Comparison of ENCODE assay signal across 8 cellular contexts in the genomic region with DNA sequence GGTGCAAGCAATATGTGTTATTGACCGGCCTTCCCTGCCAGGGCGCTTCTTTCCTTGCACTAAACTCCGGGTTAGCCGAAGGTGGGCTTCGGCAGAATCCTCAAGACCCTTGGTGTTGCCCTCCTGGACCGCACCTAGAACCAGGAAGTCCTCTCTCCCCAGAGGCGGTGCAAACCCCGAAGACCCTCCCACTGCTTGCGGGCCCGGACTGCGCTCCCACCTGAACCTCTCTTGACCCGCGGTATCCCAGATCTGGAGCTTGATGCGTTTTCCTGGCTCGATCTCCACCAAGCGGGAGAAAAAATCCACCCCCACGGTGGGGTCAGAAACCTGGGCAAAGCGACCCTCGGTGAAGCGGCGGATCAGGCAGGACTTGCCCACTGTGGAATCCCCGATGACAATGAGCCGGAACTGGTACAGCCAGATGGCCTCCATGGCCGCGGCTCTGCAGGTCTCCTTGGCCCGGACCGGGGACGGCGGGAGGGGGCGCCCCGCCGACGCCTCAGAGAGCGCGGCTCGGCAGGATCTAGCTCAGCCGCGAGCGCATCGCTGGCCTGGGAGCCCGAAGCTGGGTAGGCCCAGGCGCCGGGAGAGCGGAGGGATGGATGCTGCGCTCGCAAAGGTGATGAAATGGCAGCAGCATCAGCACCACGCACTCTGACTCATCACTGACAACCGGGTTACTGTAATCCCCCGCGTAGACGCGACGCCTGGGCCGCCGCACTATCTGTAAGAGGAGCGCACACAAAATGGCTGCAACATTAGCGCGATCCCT. TPM values are rescaled to one million over a fixed set of nuclear protein-coding genes. Genes with fewer than 3 reads are reported as not detected.
DNase-seq lines count a peak whose midpoint lies in the region; ATAC-seq and TF ChIP-seq lines count a peak whose summit lies in the region.

A gene with protein sequence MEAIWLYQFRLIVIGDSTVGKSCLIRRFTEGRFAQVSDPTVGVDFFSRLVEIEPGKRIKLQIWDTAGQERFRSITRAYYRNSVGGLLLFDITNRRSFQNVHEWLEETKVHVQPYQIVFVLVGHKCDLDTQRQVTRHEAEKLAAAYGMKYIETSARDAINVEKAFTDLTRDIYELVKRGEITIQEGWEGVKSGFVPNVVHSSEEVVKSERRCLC (minus strand): TSS at position 638 of the 775 bp plus-strand sequence. CDS start 203 bp downstream, at position 435.

- TF ChIP-seq CTCF in RWPE1 (conservative IDR thresholded peaks at IDR 0.05; ENCODE audit: low read depth) (no peak), omental fat pad (IDR thresholded peaks at IDR 0.05) (no peak)

- H3K4me3 ChIP-seq in HUES6 (ENCODE audit: low read depth, low read length): peak within 1 kb of the TSS; percentile 79

- no peaks in the 10 kb centered on the region for H3K27me3 ChIP-seq in HUES6 (ENCODE audit: control insufficient read depth, insufficient read depth, low read length)

- H3K4me1 ChIP-seq in HUES6 (ENCODE audit: control insufficient read depth, insufficient read depth, low read length): no peaks in the 10 kb centered on the region

- POLR2A ChIA-PET in RWPE1 (lab: Yijun Ruan, JAX; ENCODE audit: low non-redundant PET): no interaction called here

- peaks cover 17% of the 10 kb centered on the region; the same call in 1 of the 2 replicates for H3K9me3 ChIP-seq in HUES6 (ENCODE audit: control insufficient read depth, insufficient read depth, low read depth, low read length)

- peak within 1 kb of the TSS; percentile 77 for H3K9ac ChIP-seq in HUES6 (ENCODE audit: low read length)

- ATAC-seq in GM21390 (IDR thresholded peaks at IDR 0.05; ENCODE audit: unreplicated experiment): peak; percentile 90
- ATAC-seq in omental fat pad (ENCODE audit: low FRiP score): peak; percentile 68

- no peak within 1 kb of the TSS for H3K27ac ChIP-seq in HUES6 (ENCODE audit: low read depth, low read length)
- no peak within 1 kb of the TSS for H3K27ac ChIP-seq in RWPE1
- peak within 1 kb of the TSS; percentile 30 for H3K27ac ChIP-seq in temporal lobe (ENCODE audit: low read depth, low read length)

- no peaks in the 10 kb centered on the region; the same call in 1 of the 2 replicates for H3K36me3 ChIP-seq in HUES6 (ENCODE audit: control insufficient read depth, insufficient read depth, low read length)

- DNase-seq in DMS 273 treated with DMSO at 0.1 percent for 48 hours (lab: John Stamatoyannopoulos, UW) (peak; percentile 66), RWPE1 (ENCODE audit: low spot score) (peak; percentile 30), activated gamma-delta T cell treated with Interleukin-2 at 50 U/mL for 16 hours (peak; percentile 58), germinal center (ENCODE audit: low spot score) (peak; percentile 31), omental fat pad (ENCODE audit: low spot score) (no peak)

- CTCF ChIA-PET in RWPE1 (lab: Yijun Ruan, JAX): interaction anchor here (0.7 kb wide), 1 partner anchor 69 kb away, joined by 6 read pairs; no protein-coding TSS in a partner anchor

RNA-seq across cellular contexts. Expression of the gene that starts here (rescaled TPM):
- total RNA-seq in omental fat pad (under 1 TPM; 0.19 to 0.37 (median 0.28) TPM), temporal lobe (24.6 TPM)

Comparison
In these comparisons a context has a peak if more than half of its experiments do, and no peak if none do; other contexts are left out.
1. RNA of the gene that starts here (total RNA-seq): 24.6 TPM in temporal lobe (single experiment); 0.19 to 0.37 TPM in omental fat pad; every median in the first group is over 10 times any median in the second.
2. Peak in ATAC-seq in omental fat pad; RNA of the gene not detected or under 1 TPM.